9 cellular contexts compared by ENCODE assay signal in genomic region chr12:110047297-110047940, GRCh38. TPM values are rescaled to one million over a fixed set of nuclear protein-coding genes. Genes with fewer than 3 reads are reported as not detected.
A peak's percentile ranks its signal among the peaks of the same experiment; 100 is the strongest.
DNase-seq lines count a peak whose midpoint lies in the region; ATAC-seq, FAIRE-seq and TF ChIP-seq lines count a peak whose summit lies in the region.
"Had no signal": no experiment of that assay in that cellular context is flagged by ENCODE, and none has a peak within 500 bp of the region (broad histone marks: within the 10 kb centered on the region; RNA-seq: fewer than 3 reads in every experiment).

No MANE protein-coding gene starts in this region.

- FAIRE-seq in GM19239 (lab: Jason Lieb, UNC) = no peak

- intact Hi-C loops in sigmoid colon (cut with DNase I) = no loop called here

- no peak for DNase-seq in GM06990 (ENCODE audit: extremely low read depth, insufficient read length)
- no peak for DNase-seq in fibroblast of villous mesenchyme (ENCODE audit: low read depth)
- DNase-seq in sigmoid colon = no peak
- no peak for DNase-seq in GM19239 (ENCODE audit: insufficient read length, low spot score)
- DNase-seq in DMS153 treated with DMSO at 0.1 percent for 48 hours (lab: John Stamatoyannopoulos, UW; ENCODE audit: unreplicated experiment) = no peak
- no peak for DNase-seq in amniotic stem cell (lab: John Stamatoyannopoulos, UW)
- no peak for DNase-seq in DMS79 treated with DMSO at 0.1 percent for 48 hours (lab: John Stamatoyannopoulos, UW)
- DNase-seq: left colon had no signal

- H3K4me3 ChIP-seq in GM06990 (replicated peaks; ENCODE audit: low read depth, low read length) (peak overlapping the region; percentile 86), fibroblast of villous mesenchyme (ENCODE audit: low read depth, low read length) (peak overlapping the region; percentile 89), sigmoid colon (peak overlapping the region; percentile 48 to 68 (median 63))

- no peaks in the 10 kb centered on the region for H3K9me3 ChIP-seq in sigmoid colon

- TF ChIP-seq POLR2A in sigmoid colon (IDR thresholded peaks at IDR 0.05) = no peak

- WGBS in sigmoid colon, 2 donors = 72 to 76% methylated on average over 14 of the region's 14 CpGs

- H3K27ac ChIP-seq in sigmoid colon = peak overlapping the region; percentile 75 to 77 (median 75)

- peak; percentile 9 for ATAC-seq in SK-N-SH treated with all-trans-retinoic acid at 6 μM for 48 hours

- TF ChIP-seq CTCF in GM06990 (IDR thresholded peaks at IDR 0.05; ENCODE audit: insufficient read depth, low read length, poor library complexity, severe bottlenecking) (no peak), fibroblast of villous mesenchyme (IDR thresholded peaks at IDR 0.05; ENCODE audit: insufficient read depth, low read depth, low read length) (no peak), sigmoid colon (IDR thresholded peaks at IDR 0.05) (no peak)

- peaks cover 0 to 32% (median 25%) of the 10 kb centered on the region in 4 donors for H3K4me1 ChIP-seq in sigmoid colon

- no peaks in the 10 kb centered on the region for H3K27me3 ChIP-seq in GM06990 (replicated peaks; ENCODE audit: control insufficient read depth, insufficient read depth, low read length)
- H3K27me3 ChIP-seq in sigmoid colon = no peaks in the 10 kb centered on the region

- H3K36me3 ChIP-seq in GM06990 (ENCODE audit: control insufficient read depth, insufficient read depth, low read length) (peaks cover 2% of the 10 kb centered on the region), sigmoid colon (peaks cover 0 to under 1% (median 0%) of the 10 kb centered on the region in 4 donors)

- TF ChIP-seq EP300 in sigmoid colon (IDR thresholded peaks at IDR 0.05) = no peak

TF ChIP-seq in SK-N-SH treated with all-trans-retinoic acid at 6 μM for 48 hours, 23 proteins besides CTCF, POLR2A, EP300 and RAD21:
- TF ChIP-seq ZFP30 (CRISPR knock-in tag; IDR thresholded peaks at IDR 0.05) (no peak), POU6F1 (CRISPR knock-in tag; IDR thresholded peaks at IDR 0.05; ENCODE audit: borderline replicate concordance, low read depth) (no peak), ZC3H10 (CRISPR knock-in tag; IDR thresholded peaks at IDR 0.05) (no peak), ZNF565 (CRISPR knock-in tag; conservative IDR thresholded peaks at IDR 0.05; ENCODE audit: low read depth) (no peak), OSR1 (CRISPR knock-in tag; IDR thresholded peaks at IDR 0.05) (no peak), BACH2 (CRISPR knock-in tag; IDR thresholded peaks at IDR 0.05; ENCODE audit: borderline replicate concordance) (no peak), TOX (CRISPR knock-in tag; IDR thresholded peaks at IDR 0.05; ENCODE audit: borderline replicate concordance) (no peak), SNAI2 (CRISPR knock-in tag; IDR thresholded peaks at IDR 0.05) (no peak), PPARA (CRISPR knock-in tag; IDR thresholded peaks at IDR 0.05; ENCODE audit: borderline replicate concordance) (no peak)
- TF ChIP-seq, protein P1, sequence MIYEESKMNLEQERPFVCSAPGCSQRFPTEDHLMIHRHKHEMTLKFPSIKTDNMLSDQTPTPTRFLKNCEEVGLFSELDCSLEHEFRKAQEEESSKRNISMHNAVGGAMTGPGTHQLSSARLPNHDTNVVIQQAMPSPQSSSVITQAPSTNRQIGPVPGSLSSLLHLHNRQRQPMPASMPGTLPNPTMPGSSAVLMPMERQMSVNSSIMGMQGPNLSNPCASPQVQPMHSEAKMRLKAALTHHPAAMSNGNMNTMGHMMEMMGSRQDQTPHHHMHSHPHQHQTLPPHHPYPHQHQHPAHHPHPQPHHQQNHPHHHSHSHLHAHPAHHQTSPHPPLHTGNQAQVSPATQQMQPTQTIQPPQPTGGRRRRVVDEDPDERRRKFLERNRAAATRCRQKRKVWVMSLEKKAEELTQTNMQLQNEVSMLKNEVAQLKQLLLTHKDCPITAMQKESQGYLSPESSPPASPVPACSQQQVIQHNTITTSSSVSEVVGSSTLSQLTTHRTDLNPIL (CRISPR knock-in tag; IDR thresholded peaks at IDR 0.05; ENCODE audit: low read depth) = no peak

RNA-seq across cellular contexts. Expression of gene C12orf76, which starts 0.9 kb away (rescaled TPM):
- total RNA-seq in fibroblast of villous mesenchyme (6.8 and 9.5 TPM in 2 replicates), sigmoid colon (10 to 100 TPM in 3 of 4 donors, 1 to 10 TPM in 1; 9.6 to 20.1 (median 17.0) TPM)
- polyA plus RNA-seq in sigmoid colon = 10 to 100 TPM in 1 of 3 donors, 1 to 10 TPM in 2; 3.0 to 11.3 (median 8.4) TPM

RNA-seq across cellular contexts. Expression of gene ANKRD13A, which starts 48.2 kb away (rescaled TPM):
- 144 and 195 TPM in 2 replicates for total RNA-seq in fibroblast of villous mesenchyme
- 10 to 100 TPM; 72.4 to 85.3 (median 76.0) TPM for total RNA-seq in sigmoid colon
- 10 to 100 TPM; 21.6 to 37.5 (median 31.3) TPM for polyA plus RNA-seq in sigmoid colon

RNA-seq across cellular contexts. Expression of gene GIT2, which starts 51.3 kb away (rescaled TPM):
- 42.5 and 54.4 TPM in 2 replicates for total RNA-seq in fibroblast of villous mesenchyme
- total RNA-seq in sigmoid colon = 10 to 100 TPM; 26.7 to 54.6 (median 35.1) TPM
- polyA plus RNA-seq in sigmoid colon = 10 to 100 TPM in 1 of 3 donors, 1 to 10 TPM in 2; 6.0 to 25.2 (median 7.9) TPM
